22 cellular contexts compared by ENCODE assay signal in the genomic region with DNA sequence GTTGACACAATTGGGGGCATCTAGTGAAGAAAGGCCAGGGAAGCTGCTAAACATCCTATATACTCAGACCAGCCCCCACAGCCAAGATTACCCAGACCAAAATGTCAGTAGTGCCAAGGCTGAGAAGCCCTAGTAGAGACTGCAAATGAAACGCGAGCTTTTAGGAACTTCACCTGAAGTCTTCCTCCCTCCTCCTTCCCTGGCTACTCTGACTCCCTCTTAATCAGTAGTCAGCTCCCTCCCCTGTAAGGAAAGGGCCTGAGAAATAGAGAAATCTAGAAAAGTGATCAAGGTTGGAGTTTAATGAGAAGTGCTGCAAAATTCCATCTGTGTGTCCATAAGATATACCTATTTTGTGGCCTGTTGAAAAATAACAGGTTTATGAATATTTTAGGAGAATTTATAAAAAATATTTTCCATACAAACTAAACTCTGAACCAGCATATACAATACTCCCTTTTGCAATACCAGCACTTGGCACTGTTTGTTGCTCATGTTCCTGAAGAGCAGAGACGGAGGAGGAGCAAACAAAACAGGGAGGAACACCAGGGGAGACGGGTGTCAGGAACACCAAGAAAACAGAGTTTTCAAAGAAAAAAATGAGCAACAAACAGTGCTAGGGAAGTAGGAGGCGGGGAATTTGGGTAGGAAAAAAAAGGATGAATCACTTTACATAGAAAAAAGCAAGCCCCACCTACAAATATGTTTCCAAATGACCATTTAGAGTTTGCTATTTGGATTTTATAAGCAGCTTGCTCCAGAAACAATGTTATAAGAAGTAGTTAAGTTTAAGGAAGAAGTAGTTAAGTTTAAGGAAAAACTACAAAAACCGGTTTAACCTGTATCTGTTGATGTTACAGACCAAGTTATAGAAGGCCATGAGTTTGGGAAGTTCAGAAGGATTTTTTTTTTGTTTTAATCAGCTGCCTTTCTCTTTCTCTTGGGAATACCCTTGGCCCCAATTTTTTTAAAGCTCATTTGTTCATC.
A peak's percentile ranks its signal among the peaks of the same experiment; 100 is the strongest.
DNase-seq lines count a peak whose midpoint lies in the region; ATAC-seq and TF ChIP-seq lines count a peak whose summit lies in the region.
"Had no signal": no experiment of that assay in that cellular context is flagged by ENCODE, and none has a peak within 500 bp of the region (broad histone marks: within the 10 kb centered on the region; RNA-seq: fewer than 3 reads in every experiment).

No MANE protein-coding gene starts in this region.

- H3K36me3 ChIP-seq in GM23248 (ENCODE audit: low read depth) (no peaks in the 10 kb centered on the region), esophagus squamous epithelium (no peaks in the 10 kb centered on the region), gastroesophageal sphincter (no peaks in the 10 kb centered on the region)
- H3K36me3 ChIP-seq: pancreas, uterus had no signal

- H3K27me3 ChIP-seq in GM23248 (replicated peaks; ENCODE audit: insufficient read depth) (no peaks in the 10 kb centered on the region), esophagus squamous epithelium (no peaks in the 10 kb centered on the region), gastroesophageal sphincter (no peaks in the 10 kb centered on the region)
- H3K27me3 ChIP-seq: pancreas, uterus had no signal

- H3K9me3 ChIP-seq in GM23248 (ENCODE audit: low read depth) (no peaks in the 10 kb centered on the region), esophagus squamous epithelium (no peaks in the 10 kb centered on the region), gastroesophageal sphincter (no peaks in the 10 kb centered on the region)
- H3K9me3 ChIP-seq: pancreas, uterus had no signal

- no peaks in the 10 kb centered on the region for H3F3A ChIP-seq in GM23248 (ENCODE audit: insufficient read depth)

- intact Hi-C loops in esophagus squamous epithelium (cut with DNase I): no loop called here
- intact Hi-C loops in activated naive CD4-positive, alpha-beta T cell treated with anti-CD3 and anti-CD28 coated beads for 36 hours (cut with micrococcal nuclease): no loop called here

- CTCF ChIA-PET in activated naive CD4-positive, alpha-beta T cell treated with anti-CD3 and anti-CD28 coated beads for 36 hours (lab: Charles Lee): no interaction called here

- H4K20me1 ChIP-seq in GM23248 (ENCODE audit: insufficient read depth): no peaks in the 10 kb centered on the region

- no peak for TF ChIP-seq POLR2A in esophagus squamous epithelium (IDR thresholded peaks at IDR 0.05)
- no peak for TF ChIP-seq POLR2A in gastroesophageal sphincter (IDR thresholded peaks at IDR 0.05)

- no peaks in the 10 kb centered on the region for H3K27me3 Mint-ChIP-seq in activated naive CD4-positive, alpha-beta T cell treated with anti-CD3 and anti-CD28 coated beads for 36 hours (ENCODE audit: low read depth)
- H3K27me3 Mint-ChIP-seq: activated naive CD8-positive, alpha-beta T cell; CD8-positive, alpha-beta memory T cell; dendritic cell treated with granulocyte-macrophage colony-stimulating factor and Interleukin-4, amounts not matched to agents 40 ng/mL and 50 ng/mL, for 4 days had no signal

- no peak overlapping the region for H3K27ac ChIP-seq in GM23248
- H3K27ac ChIP-seq in VCaP: peak overlapping the region; percentile 37
- H3K27ac ChIP-seq in esophagus squamous epithelium: peak overlapping the region in 3 of 4 donors; percentile 3 to 63 (median 57)
- no peak overlapping the region for H3K27ac ChIP-seq in gastroesophageal sphincter
- H3K27ac ChIP-seq: epithelial cell of prostate, pancreas, uterus had no signal

- ATAC-seq in omental fat pad (ENCODE audit: low FRiP score) (peak; percentile 91), gastroesophageal sphincter (no peak)
- ATAC-seq: activated CD8-positive, alpha-beta T cell treated with anti-CD3 and anti-CD28 coated beads for 36 hours; activated T-cell treated with anti-CD3 and anti-CD28 coated beads, Interleukin-2, amount 50 U/mL, for 4 hours; HCT116; pancreas had no signal

- no peak overlapping the region for H3K9ac ChIP-seq in GM23248

- no peak overlapping the region for H3K27ac Mint-ChIP-seq in activated naive CD4-positive, alpha-beta T cell treated with anti-CD3 and anti-CD28 coated beads for 36 hours
- H3K27ac Mint-ChIP-seq: activated CD8-positive, alpha-beta T cell treated with anti-CD3 and anti-CD28 coated beads for 36 hours; activated naive CD8-positive, alpha-beta T cell; dendritic cell treated with granulocyte-macrophage colony-stimulating factor and Interleukin-4, amounts not matched to agents 40 ng/mL and 50 ng/mL, for 4 days had no signal

- H2AFZ ChIP-seq in GM23248: no peak overlapping the region

- no peak overlapping the region for H3K4me2 ChIP-seq in GM23248 (ENCODE audit: unreplicated experiment)

- H3K79me2 ChIP-seq in GM23248 (ENCODE audit: insufficient read depth): no peaks in the 10 kb centered on the region

- in situ Hi-C loops in GM23248 (cut with MboI): no loop called here

- 6% methylated on average over 6 of the region's 6 CpGs for WGBS in GM23248 (ENCODE audit: low coverage in 1 of 2, low lambda C conversion rate in 2 of 2, missing lambda C conversion rate in 2 of 2), 2 experiments
- 26 to 51% methylated on average over 6 of the region's 6 CpGs for WGBS in esophagus squamous epithelium, 2 donors
- 64 to 72% methylated on average over 5 to 6 of the region's 6 CpGs for WGBS in gastroesophageal sphincter (ENCODE audit: low coverage in 1 of 2), 2 donors

- TF ChIP-seq CTCF in VCaP (conservative IDR thresholded peaks at IDR 0.05) (no peak), esophagus squamous epithelium (IDR thresholded peaks at IDR 0.05) (no peak), omental fat pad (IDR thresholded peaks at IDR 0.05) (no peak), gastroesophageal sphincter (IDR thresholded peaks at IDR 0.05) (no peak)

- no peaks in the 10 kb centered on the region for H3K9me2 ChIP-seq in GM23248 (ENCODE audit: insufficient read depth)

- TF ChIP-seq EP300 in gastroesophageal sphincter (IDR thresholded peaks at IDR 0.05): no peak

- H3K9me3 Mint-ChIP-seq in activated naive CD4-positive, alpha-beta T cell treated with anti-CD3 and anti-CD28 coated beads for 36 hours: peaks cover 8% of the 10 kb centered on the region
- H3K9me3 Mint-ChIP-seq: dendritic cell treated with granulocyte-macrophage colony-stimulating factor and Interleukin-4, amounts not matched to agents 40 ng/mL and 50 ng/mL, for 4 days had no signal

- peak; percentile 2 for DNase-seq in GM23248
- DNase-seq in esophagus squamous epithelium (lab: John Stamatoyannopoulos, UW): no peak
- DNase-seq in omental fat pad (ENCODE audit: low spot score): no peak
- DNase-seq in NK-92 (lab: John Stamatoyannopoulos, UW; ENCODE audit: unreplicated experiment): no peak
- no peak for DNase-seq in NCI-H1694 (lab: John Stamatoyannopoulos, UW)
- DNase-seq in activated naive CD4-positive, alpha-beta T cell treated with anti-CD3 and anti-CD28 coated beads for 36 hours: no peak
- DNase-seq: activated CD8-positive, alpha-beta T cell treated with anti-CD3 and anti-CD28 coated beads for 36 hours; activated T-cell treated with anti-CD3 and anti-CD28 coated beads, Interleukin-2, amount 50 U/mL, for 4 hours; CD8-positive, alpha-beta memory T cell; NCI-H1436 treated with DMSO at 0.1 percent for 48 hours; NCI-H345; pancreas; stimulated activated CD4-positive, alpha-beta T cell treated with anti-CD3 and anti-CD28 coated beads, Interleukin-4, amount 100 ng/mL, for 4 hours; T-helper 1 cell; uterus had no signal

- H3K4me3 ChIP-seq in GM23248 (no peak overlapping the region), esophagus squamous epithelium (no peak overlapping the region), gastroesophageal sphincter (no peak overlapping the region)
- H3K4me3 ChIP-seq: pancreas, skin epidermis, uterus had no signal

- H3K4me3 Mint-ChIP-seq in activated naive CD4-positive, alpha-beta T cell treated with anti-CD3 and anti-CD28 coated beads for 36 hours: no peak overlapping the region
- H3K4me3 Mint-ChIP-seq: activated CD8-positive, alpha-beta T cell treated with anti-CD3 and anti-CD28 coated beads for 36 hours; activated naive CD8-positive, alpha-beta T cell; activated T-cell treated with anti-CD3 and anti-CD28 coated beads, Interleukin-2, amount 50 U/mL, for 4 hours; dendritic cell treated with granulocyte-macrophage colony-stimulating factor and Interleukin-4, amounts not matched to agents 40 ng/mL and 50 ng/mL, for 4 days had no signal

- no peaks in the 10 kb centered on the region for H3K4me1 ChIP-seq in GM23248 (ENCODE audit: insufficient read depth)
- peaks cover 5 to 50% (median 5%) of the 10 kb centered on the region in 3 donors for H3K4me1 ChIP-seq in esophagus squamous epithelium
- H3K4me1 ChIP-seq in gastroesophageal sphincter: no peaks in the 10 kb centered on the region
- H3K4me1 ChIP-seq: pancreas, uterus had no signal

- peaks cover 24% of the 10 kb centered on the region for H3K4me1 Mint-ChIP-seq in activated naive CD4-positive, alpha-beta T cell treated with anti-CD3 and anti-CD28 coated beads for 36 hours (ENCODE audit: low read depth)

- peaks cover 4% of the 10 kb centered on the region for H3K36me3 Mint-ChIP-seq in activated naive CD4-positive, alpha-beta T cell treated with anti-CD3 and anti-CD28 coated beads for 36 hours (ENCODE audit: low read depth)

Comparison
In these comparisons a context has a peak if more than half of its experiments do, and no peak if none do; other contexts are left out.
1. H3K27ac ChIP-seq: peak in VCaP (single experiment) and esophagus squamous epithelium (3 of 4); none in GM23248 (single experiment) and gastroesophageal sphincter (0 of 4).